8 cellular contexts compared by ENCODE assay signal in genomic region chr10:43689618-43689954, GRCh38.
A peak's percentile ranks its signal among the peaks of the same experiment; 100 is the strongest.
DNase-seq lines count a peak whose midpoint lies in the region; ATAC-seq and TF ChIP-seq lines count a peak whose summit lies in the region.

No MANE protein-coding gene starts in this region.

- no peak for TF ChIP-seq CTCF in AG10803 (conservative IDR thresholded peaks at IDR 0.05; ENCODE audit: low read length)
- TF ChIP-seq CTCF in neutrophil (IDR thresholded peaks at IDR 0.05): no peak

- H3K4me1 Mint-ChIP-seq in activated T-cell treated with anti-CD3 and anti-CD28 coated beads, Interleukin-2, amount 50 U/mL, for 24 hours (ENCODE audit: low read depth): peaks cover 11% of the 10 kb centered on the region

- ATAC-seq in GM18519 (IDR thresholded peaks at IDR 0.05; ENCODE audit: low FRiP score, unreplicated experiment) (peak; percentile 27), HG03460 (IDR thresholded peaks at IDR 0.05; ENCODE audit: unreplicated experiment) (peak; percentile 42)

- H3K27ac ChIP-seq in neutrophil: no peak overlapping the region

- peaks cover 14 to 15% of the 10 kb centered on the region in 2 experiments for H3K4me1 ChIP-seq in neutrophil (ENCODE audit: control insufficient read depth in 1 of 2, insufficient read depth in 1 of 2, low read depth in 1 of 2, low read length in 1 of 2)

- no peaks in the 10 kb centered on the region for H3K36me3 ChIP-seq in neutrophil

- DNase-seq in AG10803 (ENCODE audit: low read depth): peak; percentile 43
- no peak for DNase-seq in activated T-cell treated with anti-CD3 and anti-CD28 coated beads, Interleukin-2, amount 50 U/mL, for 24 hours
- DNase-seq in foreskin melanocyte: peak; percentile 56
- no peak for DNase-seq in DMS 273 treated with DMSO at 0.1 percent for 48 hours (lab: John Stamatoyannopoulos, UW)
- no peak for DNase-seq in SW 1271 (lab: John Stamatoyannopoulos, UW)

- no peaks in the 10 kb centered on the region for H3K9me3 Mint-ChIP-seq in activated T-cell treated with anti-CD3 and anti-CD28 coated beads, Interleukin-2, amount 50 U/mL, for 24 hours

- no peaks in the 10 kb centered on the region for H3K36me3 Mint-ChIP-seq in activated T-cell treated with anti-CD3 and anti-CD28 coated beads, Interleukin-2, amount 50 U/mL, for 24 hours (ENCODE audit: low read depth)

- peaks cover 61% of the 10 kb centered on the region for H3K27me3 ChIP-seq in neutrophil

- H3K9me3 ChIP-seq in neutrophil: no peaks in the 10 kb centered on the region

- peak overlapping the region; percentile 40 for H3K27ac Mint-ChIP-seq in activated T-cell treated with anti-CD3 and anti-CD28 coated beads, Interleukin-2, amount 50 U/mL, for 24 hours

- H3K4me3 ChIP-seq in AG10803 (ENCODE audit: low read length): peak overlapping the region; percentile 77
- peak overlapping the region; percentile 54 to 61 for H3K4me3 ChIP-seq in neutrophil (ENCODE audit: low read depth in 1 of 2, low read length in 1 of 2)

- H3K4me3 Mint-ChIP-seq in activated T-cell treated with anti-CD3 and anti-CD28 coated beads, Interleukin-2, amount 50 U/mL, for 24 hours: peak overlapping the region; percentile 75

- H3K27me3 Mint-ChIP-seq in activated T-cell treated with anti-CD3 and anti-CD28 coated beads, Interleukin-2, amount 50 U/mL, for 24 hours: peaks cover 35% of the 10 kb centered on the region

Comparison
In these comparisons a context has a peak if more than half of its experiments do, and no peak if none do; other contexts are left out.
1. DNase-seq: peak in AG10803 (single experiment) and foreskin melanocyte (single experiment); none in activated T-cell treated with anti-CD3 and anti-CD28 coated beads, Interleukin-2, amount 50 U/mL, for 24 hours (single experiment), DMS 273 treated with DMSO at 0.1 percent for 48 hours (single experiment) and SW 1271 (0 of 2).